ENCODE assay signal across 8 cellular contexts in genomic region chr6:28141500-28142329, GRCh38. TPM values are rescaled to one million over a fixed set of nuclear protein-coding genes. Genes with fewer than 3 reads are reported as not detected.
DNase-seq lines count a peak whose midpoint lies in the region; ATAC-seq and TF ChIP-seq lines count a peak whose summit lies in the region.

Gene ZKSCAN8, plus strand, starts transcription at chr6:28141883. Its CDS starts 6,525 bp downstream, at chr6:28148408.

- DNase-seq in CD1c-positive myeloid dendritic cell (ENCODE audit: extremely low spot score): peak; percentile 77
- DNase-seq in NCI-H774 (lab: John Stamatoyannopoulos, UW): peak; percentile 92
- DNase-seq in activated CD4-positive, alpha-beta T cell treated with anti-CD3 and anti-CD28 coated beads, Interleukin-2, amount 50 U/mL, for 24 hours (ENCODE audit: low read depth in 1 of 2, low spot score in 1 of 2): peak; percentile 42 to 76
- peak; percentile 85 for DNase-seq in dermis blood vessel endothelial cell
- peak; percentile 82 to 92 for DNase-seq in left lung
- peak; percentile 83 for DNase-seq in stimulated activated CD4-positive, alpha-beta T cell treated with anti-CD3 and anti-CD28 coated beads, Interleukin-4, amount 100 ng/mL, for 24 hours

- peak within 1 kb of the TSS; percentile 55 to 70 for H3K27ac ChIP-seq in left lung

- intact Hi-C loops in left lung (cut with DNase I): no loop called here

- peaks cover 6 to 39% of the 10 kb centered on the region in 2 donors for H3K4me1 ChIP-seq in left lung

- peaks cover 0 to 7% of the 10 kb centered on the region in 2 donors for H3K36me3 ChIP-seq in left lung

- peak; percentile 68 for ATAC-seq in GM19438 (IDR thresholded peaks at IDR 0.05; ENCODE audit: low read depth, unreplicated experiment)
- ATAC-seq in HG03565 (IDR thresholded peaks at IDR 0.05; ENCODE audit: unreplicated experiment): peak; percentile 66
- ATAC-seq in left lung: peak; percentile 91

- no peak for TF ChIP-seq CTCF in left lung (IDR thresholded peaks at IDR 0.05)

- no peaks in the 10 kb centered on the region for H3K9me3 ChIP-seq in left lung

- peak within 1 kb of the TSS; percentile 74 to 80 for H3K4me3 ChIP-seq in left lung

- no peaks in the 10 kb centered on the region for H3K27me3 ChIP-seq in left lung

RNA-seq across cellular contexts. Expression of gene ZKSCAN8, which starts in this region (rescaled TPM):
- total RNA-seq in dermis blood vessel endothelial cell (19.4 and 20.8 TPM in 2 replicates), left lung (10 to 100 TPM; 14.1 to 15.4 TPM)

Comparison
In these comparisons a context has a peak if more than half of its experiments do, and no peak if none do; other contexts are left out.
1. Peak in every context shown above with its lines: DNase-seq, ATAC-seq, H3K4me3 ChIP-seq and H3K27ac ChIP-seq.